In the genomic region with DNA sequence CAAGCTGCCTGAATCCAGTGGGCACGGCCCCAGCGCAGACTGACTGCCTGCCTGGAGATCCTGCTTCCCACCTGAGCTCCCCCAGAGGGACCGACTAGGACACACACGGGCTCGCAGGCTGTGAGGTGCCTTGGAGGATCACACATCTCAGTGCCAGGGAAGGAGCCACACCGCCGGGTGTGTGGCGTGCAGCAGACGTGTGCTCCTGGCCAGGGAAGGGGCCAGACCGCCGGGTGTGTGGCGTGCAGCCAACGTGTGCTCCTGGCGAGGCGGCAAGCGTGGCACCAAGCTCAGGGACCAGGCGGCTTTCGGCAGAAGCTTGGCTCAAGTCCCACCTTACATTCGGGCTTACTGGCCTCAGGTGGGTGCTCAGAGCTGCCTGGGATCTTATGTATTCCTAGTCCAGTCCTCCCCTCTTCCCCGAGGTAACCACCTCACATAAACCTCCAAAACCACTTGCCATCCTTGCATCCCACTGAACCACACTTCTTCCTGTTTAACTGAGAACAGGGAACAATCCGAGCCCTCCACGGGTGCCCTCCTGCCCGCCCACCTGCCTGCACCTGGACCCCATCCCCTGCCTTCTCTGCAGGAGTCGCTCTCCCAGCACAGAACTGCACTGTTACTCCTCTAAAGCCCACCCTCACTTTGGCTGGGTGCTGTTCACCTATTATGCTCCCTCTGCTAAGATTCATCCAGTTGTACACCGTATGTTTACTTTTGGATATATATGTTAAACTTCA, we compare ENCODE assay signal across 1 cellular context.
TF ChIP-seq lines count a peak whose summit lies in the region.

No MANE protein-coding gene starts in this region.

TF ChIP-seq in GM12878, 131 proteins besides CTCF, POLR2A, EP300 and RAD21:
- TF ChIP-seq, protein P1, sequence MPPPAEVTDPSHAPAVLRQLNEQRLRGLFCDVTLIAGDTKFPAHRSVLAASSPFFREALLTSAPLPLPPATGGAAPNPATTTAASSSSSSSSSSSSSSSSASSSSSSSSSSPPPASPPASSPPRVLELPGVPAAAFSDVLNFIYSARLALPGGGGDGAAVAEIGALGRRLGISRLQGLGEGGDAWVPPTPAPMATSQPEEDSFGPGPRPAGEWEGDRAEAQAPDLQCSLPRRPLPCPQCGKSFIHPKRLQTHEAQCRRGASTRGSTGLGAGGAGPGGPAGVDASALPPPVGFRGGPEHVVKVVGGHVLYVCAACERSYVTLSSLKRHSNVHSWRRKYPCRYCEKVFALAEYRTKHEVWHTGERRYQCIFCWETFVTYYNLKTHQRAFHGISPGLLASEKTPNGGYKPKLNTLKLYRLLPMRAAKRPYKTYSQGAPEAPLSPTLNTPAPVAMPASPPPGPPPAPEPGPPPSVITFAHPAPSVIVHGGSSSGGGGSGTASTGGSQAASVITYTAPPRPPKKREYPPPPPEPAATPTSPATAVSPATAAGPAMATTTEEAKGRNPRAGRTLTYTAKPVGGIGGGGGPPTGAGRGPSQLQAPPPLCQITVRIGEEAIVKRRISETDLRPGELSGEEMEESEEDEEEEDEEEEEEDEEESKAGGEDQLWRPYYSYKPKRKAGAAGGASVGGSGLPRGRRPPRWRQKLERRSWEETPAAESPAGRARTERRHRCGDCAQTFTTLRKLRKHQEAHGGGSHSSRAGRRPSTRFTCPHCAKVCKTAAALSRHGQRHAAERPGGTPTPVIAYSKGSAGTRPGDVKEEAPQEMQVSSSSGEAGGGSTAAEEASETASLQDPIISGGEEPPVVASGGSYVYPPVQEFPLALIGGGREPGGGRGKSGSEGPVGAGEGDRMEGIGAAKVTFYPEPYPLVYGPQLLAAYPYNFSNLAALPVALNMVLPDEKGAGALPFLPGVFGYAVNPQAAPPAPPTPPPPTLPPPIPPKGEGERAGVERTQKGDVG (CRISPR knock-in tag; IDR thresholded peaks at IDR 0.05), result no peak
- TF ChIP-seq ZNF217 (IDR thresholded peaks at IDR 0.05), result no peak
- no peak for TF ChIP-seq SIX5 (IDR thresholded peaks at IDR 0.05; ENCODE audit: low read depth, low read length, severe bottlenecking)
- no peak for TF ChIP-seq BCL11A (IDR thresholded peaks at IDR 0.05; ENCODE audit: low read depth, low read length)
- TF ChIP-seq TAF1 (IDR thresholded peaks at IDR 0.05; ENCODE audit: borderline replicate concordance, low read depth, low read length), result no peak
- no peak for TF ChIP-seq HCFC1 (IDR thresholded peaks at IDR 0.05; ENCODE audit: low read length)
- TF ChIP-seq NR2C1 (IDR thresholded peaks at IDR 0.05), result no peak
- no peak for TF ChIP-seq TCF7 (IDR thresholded peaks at IDR 0.05; ENCODE audit: borderline replicate concordance)
- no peak for TF ChIP-seq SMC3 (IDR thresholded peaks at IDR 0.05; ENCODE audit: borderline replicate concordance, low read length)
- no peak for TF ChIP-seq JUNB (IDR thresholded peaks at IDR 0.05)
- no peak for TF ChIP-seq RAD51 (IDR thresholded peaks at IDR 0.05)
- no peak for TF ChIP-seq ATF7 (IDR thresholded peaks at IDR 0.05; ENCODE audit: low read depth)
- no peak for TF ChIP-seq YY1 (IDR thresholded peaks at IDR 0.05; ENCODE audit: low read depth, low read length)
